In the genomic region with DNA sequence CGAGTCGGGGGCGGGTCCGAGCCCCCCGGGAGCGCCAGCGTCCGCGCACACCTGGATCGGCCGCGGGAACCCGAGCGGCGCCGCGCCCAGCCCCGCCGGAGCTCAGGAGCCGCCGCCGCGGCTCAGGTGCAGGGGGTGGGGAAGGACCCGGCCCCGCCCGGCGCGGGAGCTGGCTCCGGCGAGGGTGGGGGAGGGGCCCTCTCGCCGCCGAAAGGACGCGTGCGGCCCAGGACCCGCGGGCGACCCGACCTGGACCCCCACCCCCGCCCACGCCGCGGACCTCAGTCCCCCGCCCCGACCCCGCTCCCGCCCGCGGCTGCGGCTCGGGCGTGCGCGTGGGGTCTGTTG, we compare ENCODE assay signal across 8 cellular contexts. TPM values are rescaled to one million over a fixed set of nuclear protein-coding genes. Genes with fewer than 3 reads are reported as not detected.
DNase-seq lines count a peak whose midpoint lies in the region; ATAC-seq and TF ChIP-seq lines count a peak whose summit lies in the region.
"Had no signal": no experiment of that assay in that cellular context is flagged by ENCODE, and none has a peak within 500 bp of the region (broad histone marks: within the 10 kb centered on the region; RNA-seq: fewer than 3 reads in every experiment).

A gene (minus strand): TSS at position 144 of the 348 bp plus-strand sequence. CDS start 105,251 bp downstream, outside the sequence.

- H3K4me1 ChIP-seq in HUES6 (ENCODE audit: control insufficient read depth, insufficient read depth, low read length): peaks cover 57% of the 10 kb centered on the region
- H3K4me1 ChIP-seq in breast epithelium: peaks cover 0 to 4% of the 10 kb centered on the region in 2 donors
- peaks cover 0 to 21% (median 8%) of the 10 kb centered on the region in 4 donors for H3K4me1 ChIP-seq in right lobe of liver

- DNase-seq in breast epithelium (ENCODE audit: low spot score in 2 of 2) (peak in 1 of 2 donors; percentile 51), right lobe of liver (peak; percentile 50 to 71 (median 63))
- no peak for DNase-seq in stimulated activated CD8-positive, alpha-beta memory T cell treated with anti-CD3 and anti-CD28 coated beads, Interleukin-4, amount 100 ng/mL, for 48 hours
- no peak for DNase-seq in activated naive CD4-positive, alpha-beta T cell (lab: John Stamatoyannopoulos, UW)

- H3K4me3 ChIP-seq in HUES6 (ENCODE audit: low read depth, low read length) (peak within 1 kb of the TSS; percentile 91), breast epithelium (peak within 1 kb of the TSS; percentile 24 to 73 (median 63)), right lobe of liver (peak within 1 kb of the TSS; percentile 59 to 86 (median 74))

- TF ChIP-seq POLR2A in breast epithelium (IDR thresholded peaks at IDR 0.05) (no peak), right lobe of liver (IDR thresholded peaks at IDR 0.05) (peak; percentile 9)

- no peaks in the 10 kb centered on the region for H3K9me3 ChIP-seq in HUES6 (ENCODE audit: control insufficient read depth, insufficient read depth, low read depth, low read length)
- no peaks in the 10 kb centered on the region for H3K9me3 ChIP-seq in breast epithelium
- H3K9me3 ChIP-seq in right lobe of liver: no peaks in the 10 kb centered on the region

- ATAC-seq in right lobe of liver (peak; percentile 41 to 62 (median 58)), HG03520 (IDR thresholded peaks at IDR 0.05; ENCODE audit: unreplicated experiment) (no peak)

- no peak for TF ChIP-seq CTCF in breast epithelium (IDR thresholded peaks at IDR 0.05)
- no peak for TF ChIP-seq CTCF in right lobe of liver (IDR thresholded peaks at IDR 0.05)

- H3K9ac ChIP-seq in HUES6 (ENCODE audit: low read length): peak within 1 kb of the TSS; percentile 69

- intact Hi-C loops in breast epithelium (cut with DNase I; ENCODE audit: low total_unique reads) (no loop called here), right lobe of liver (cut with DNase I) (no loop called here)

- H3K27me3 ChIP-seq in HUES6 (ENCODE audit: control insufficient read depth, insufficient read depth, low read length) (peaks cover 76% of the 10 kb centered on the region), breast epithelium (peaks cover 0 to 25% of the 10 kb centered on the region in 2 donors), right lobe of liver (no peaks in the 10 kb centered on the region)

- WGBS in right lobe of liver (ENCODE audit: insufficient coverage, low coverage, low lambda C conversion rate, missing lambda C conversion rate): 0% methylated on average over 19 of the region's 55 CpGs

- H3K27ac ChIP-seq in HUES6 (ENCODE audit: low read depth, low read length) (no peak within 1 kb of the TSS), breast epithelium (peak within 1 kb of the TSS; percentile 78 to 86), right lobe of liver (peak within 1 kb of the TSS; percentile 69 to 97 (median 81)), temporal lobe (ENCODE audit: low read depth, low read length) (no peak within 1 kb of the TSS)

- H3K36me3 ChIP-seq in HUES6 (ENCODE audit: control insufficient read depth, insufficient read depth, low read length) (no peaks in the 10 kb centered on the region), breast epithelium (no peaks in the 10 kb centered on the region), right lobe of liver (no peaks in the 10 kb centered on the region)

RNA-seq across cellular contexts. Expression of the gene that starts here (rescaled TPM):
- total RNA-seq in breast epithelium (10 to 100 TPM in 2 of 3 donors, 1 to 10 TPM in 1; 1.3 to 38.8 (median 33.1) TPM), right lobe of liver (10 to 100 TPM; 21.9 to 50.3 (median 30.9) TPM), temporal lobe (41.6 TPM)
- total RNA-seq: OCI-LY7 had no signal

Comparison
In these comparisons a context has a peak if more than half of its experiments do, and no peak if none do; other contexts are left out.
1. H3K27ac ChIP-seq: peak in breast epithelium (2 of 2) and right lobe of liver (3 of 3); none in HUES6 (single experiment) and temporal lobe (single experiment).
2. DNase-seq: peak in right lobe of liver (3 of 3); none in stimulated activated CD8-positive, alpha-beta memory T cell treated with anti-CD3 and anti-CD28 coated beads, Interleukin-4, amount 100 ng/mL, for 48 hours (single experiment) and activated naive CD4-positive, alpha-beta T cell (0 of 4).
3. Peak in every context shown above with its lines, with median percentiles within 50 percentile points of each other: H3K4me3 ChIP-seq.